ENCODE assay signal across 27 cellular contexts in the genomic region with DNA sequence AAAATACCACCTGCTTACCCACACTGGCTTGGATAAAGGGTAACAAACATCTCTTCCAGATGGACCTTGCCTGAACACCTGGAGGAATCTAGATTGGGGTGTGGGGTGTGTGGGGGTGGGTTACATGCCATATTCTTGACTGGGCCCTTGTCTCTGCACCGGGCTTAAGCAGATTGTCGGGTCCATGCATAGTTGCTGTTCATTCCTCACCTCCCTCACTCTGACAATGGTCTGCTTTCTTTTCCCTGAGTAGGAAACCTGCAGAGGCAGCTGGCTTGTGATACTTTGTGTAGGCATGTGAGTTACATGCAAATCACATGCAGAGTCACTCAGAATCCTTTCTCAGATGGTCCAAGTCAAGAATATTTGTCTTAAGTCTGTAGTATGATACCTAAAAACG.
DNase-seq lines count a peak whose midpoint lies in the region; ATAC-seq and TF ChIP-seq lines count a peak whose summit lies in the region.
"Had no signal": no experiment of that assay in that cellular context is flagged by ENCODE, and none has a peak within 500 bp of the region (broad histone marks: within the 10 kb centered on the region; RNA-seq: fewer than 3 reads in every experiment).

No MANE protein-coding gene starts in this region.

- intact Hi-C loops in transverse colon (cut with DNase I; ENCODE audit: low total_unique reads): no loop called here

- no peak overlapping the region for H3K4me3 Mint-ChIP-seq in naive thymus-derived CD8-positive, alpha-beta T cell
- H3K4me3 Mint-ChIP-seq: B cell; CD8-positive, alpha-beta T cell had no signal

- H3K4me1 ChIP-seq in transverse colon: peaks cover 0 to 11% (median 5%) of the 10 kb centered on the region in 4 donors

- in situ Hi-C loops in SK-MEL-5 (cut with HindIII; ENCODE audit: low pct_unique_long_range_greater_than_20kb, low sequenced_read_pairs) (no loop called here), transverse colon (cut with MboI; ENCODE audit: low pct_ligation_motif_present in 1 of 4, low pct_unique_long_range_greater_than_20kb in 1 of 4, low sequenced_read_pairs in 3 of 4) (no loop called here)

- H3K9me3 Mint-ChIP-seq in naive thymus-derived CD8-positive, alpha-beta T cell: no peaks in the 10 kb centered on the region
- H3K9me3 Mint-ChIP-seq: CD8-positive, alpha-beta T cell had no signal

- H3K4me3 ChIP-seq in transverse colon: no peak overlapping the region
- H3K4me3 ChIP-seq: K562, Peyer's patch had no signal

- peak; percentile 9 for DNase-seq in DMS 273 (lab: John Stamatoyannopoulos, UW; ENCODE audit: unreplicated experiment)
- DNase-seq in DMS 273 treated with DMSO at 0.1 percent for 48 hours (lab: John Stamatoyannopoulos, UW): no peak
- DNase-seq in COLO829 (ENCODE audit: low spot score): peak; percentile 33
- DNase-seq in SK-MEL-5 (ENCODE audit: low read depth, low spot score): peak; percentile 76
- no peak for DNase-seq in transverse colon
- no peak for DNase-seq in naive thymus-derived CD8-positive, alpha-beta T cell
- DNase-seq: CD8-positive, alpha-beta T cell; DMS153; H7; Kasumi-1; NCI-H1105 treated with DMSO at 0.1 percent for 48 hours; NCI-H146; NCI-H1930; NCI-H2107; NCI-H446 treated with DMSO at 0.1 percent for 48 hours; NCI-H69; OCI-M1; Peyer's patch; SHP77 treated with DMSO at 0.1 percent for 48 hours; SK-N-SH; SW 1271 had no signal

- no peak for TF ChIP-seq POLR2A in transverse colon (IDR thresholded peaks at IDR 0.05)

- ATAC-seq in HG02885 (IDR thresholded peaks at IDR 0.05; ENCODE audit: poor library complexity, unreplicated experiment): peak; percentile 47
- no peak for ATAC-seq in GM19452 (IDR thresholded peaks at IDR 0.05; ENCODE audit: unreplicated experiment)
- ATAC-seq in naive thymus-derived CD8-positive, alpha-beta T cell: no peak
- ATAC-seq: CD8-positive, alpha-beta T cell; K562 had no signal

- no peaks in the 10 kb centered on the region for H3K36me3 ChIP-seq in transverse colon
- H3K36me3 ChIP-seq: Peyer's patch had no signal

- TF ChIP-seq CTCF in transverse colon (IDR thresholded peaks at IDR 0.05): no peak

- TF ChIP-seq EP300 in transverse colon (IDR thresholded peaks at IDR 0.05; ENCODE audit: low read depth): no peak

- H3K36me3 Mint-ChIP-seq in naive thymus-derived CD8-positive, alpha-beta T cell: no peaks in the 10 kb centered on the region
- H3K36me3 Mint-ChIP-seq: CD8-positive, alpha-beta T cell had no signal

- POLR2A ChIA-PET in naive thymus-derived CD8-positive, alpha-beta T cell (lab: Charles Lee): no interaction called here

- H3K4me1 Mint-ChIP-seq in naive thymus-derived CD8-positive, alpha-beta T cell: peaks cover 0 to 6% (median under 1%) of the 10 kb centered on the region in 4 donors
- H3K4me1 Mint-ChIP-seq: B cell had no signal

- H3K27me3 ChIP-seq in transverse colon: no peaks in the 10 kb centered on the region
- H3K27me3 ChIP-seq: Peyer's patch had no signal

- H3K9me3 ChIP-seq in transverse colon: no peaks in the 10 kb centered on the region
- H3K9me3 ChIP-seq: Peyer's patch, SK-N-SH had no signal

- H3K27ac ChIP-seq in transverse colon: no peak overlapping the region
- H3K27ac ChIP-seq: 22Rv1, C4-2B, Peyer's patch had no signal

- no peak overlapping the region for H3K27ac Mint-ChIP-seq in naive thymus-derived CD8-positive, alpha-beta T cell
- H3K27ac Mint-ChIP-seq: B cell; CD8-positive, alpha-beta T cell had no signal

- WGBS in transverse colon (ENCODE audit: low coverage in 1 of 2), 2 donors: 79 to 88% methylated on average over 1 to 3 of the region's 3 CpGs

- H3K27me3 Mint-ChIP-seq in naive thymus-derived CD8-positive, alpha-beta T cell: no peaks in the 10 kb centered on the region
- H3K27me3 Mint-ChIP-seq: B cell had no signal

Comparison
In these comparisons a context has a peak if more than half of its experiments do, and no peak if none do; other contexts are left out.
1. DNase-seq: peak in DMS 273 (single experiment), COLO829 (single experiment) and SK-MEL-5 (single experiment); none in DMS 273 treated with DMSO at 0.1 percent for 48 hours (single experiment), transverse colon (single experiment) and naive thymus-derived CD8-positive, alpha-beta T cell (0 of 10).